24 cellular contexts compared by ENCODE assay signal in the genomic region with DNA sequence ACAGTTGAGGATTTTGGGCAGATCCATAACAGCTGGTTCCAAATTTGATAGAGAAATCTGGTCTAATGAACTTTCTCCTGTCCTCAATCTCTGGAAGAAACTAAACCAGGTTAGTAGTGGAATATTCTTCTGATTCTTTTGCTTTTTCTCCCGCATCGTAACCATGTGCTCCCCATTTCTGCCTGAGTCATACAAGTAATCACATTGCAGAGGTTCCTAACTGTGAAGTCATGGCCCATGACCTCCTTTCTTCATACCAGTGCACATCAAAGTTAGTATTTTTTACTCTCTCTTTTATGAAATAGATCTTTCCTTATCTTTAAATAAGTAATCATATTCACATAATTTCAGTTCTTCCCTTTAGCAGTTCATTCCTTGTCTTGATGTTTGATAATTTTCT.
DNase-seq lines count a peak whose midpoint lies in the region; ATAC-seq and TF ChIP-seq lines count a peak whose summit lies in the region.
"Had no signal": no experiment of that assay in that cellular context is flagged by ENCODE, and none has a peak within 500 bp of the region (broad histone marks: within the 10 kb centered on the region; RNA-seq: fewer than 3 reads in every experiment).

No MANE protein-coding gene starts in this region.

- H3K27ac ChIP-seq in effector memory CD4-positive, alpha-beta T cell (ENCODE audit: insufficient read depth, low read length, poor library complexity, severe bottlenecking): no peak overlapping the region
- H3K27ac ChIP-seq: VCaP had no signal

- no peaks in the 10 kb centered on the region for H3K36me3 Mint-ChIP-seq in Caco-2 (ENCODE audit: insufficient read depth, unreplicated experiment)
- H3K36me3 Mint-ChIP-seq: activated naive CD8-positive, alpha-beta T cell; CD8-positive, alpha-beta T cell had no signal

- 0 out of 2 replicates have a peak, but pooled peaks cover 3% of the 10 kb centered on the region for H3K9me3 ChIP-seq in Caco-2
- no peaks in the 10 kb centered on the region for H3K9me3 ChIP-seq in effector memory CD4-positive, alpha-beta T cell (ENCODE audit: control insufficient read depth, low read length)

- no peak for TF ChIP-seq CTCF in Caco-2 (IDR thresholded peaks at IDR 0.05; ENCODE audit: insufficient read depth in 1 of 2, low read depth in 1 of 2, low read length in 1 of 2, severe bottlenecking in 1 of 2, unreplicated experiment in 1 of 2)
- no peak for TF ChIP-seq CTCF in epithelial cell of proximal tubule (conservative IDR thresholded peaks at IDR 0.05; ENCODE audit: low read depth, low read length)

- CTCF ChIA-PET in Caco-2 (lab: Charles Lee): no interaction called here

- H3K4me3 ChIP-seq in Caco-2 (ENCODE audit: low read depth, low read length): no peak overlapping the region
- H3K4me3 ChIP-seq in epithelial cell of proximal tubule (ENCODE audit: low read depth, low read length): no peak overlapping the region
- no peak overlapping the region for H3K4me3 ChIP-seq in effector memory CD4-positive, alpha-beta T cell (ENCODE audit: insufficient read depth, low read depth, low read length, poor library complexity, severe bottlenecking)

- intact Hi-C loops in Caco-2 (cut with micrococcal nuclease; ENCODE audit: unreplicated experiment): no loop called here

- H3K4me1 ChIP-seq in Caco-2: peaks cover 25% of the 10 kb centered on the region
- no peaks in the 10 kb centered on the region for H3K4me1 ChIP-seq in effector memory CD4-positive, alpha-beta T cell (ENCODE audit: control insufficient read depth, insufficient read depth, low read length, poor library complexity, severe bottlenecking)

- H3K27me3 Mint-ChIP-seq in Caco-2 (ENCODE audit: insufficient read depth, unreplicated experiment): no peaks in the 10 kb centered on the region
- H3K27me3 Mint-ChIP-seq: activated naive CD8-positive, alpha-beta T cell; progenitor cell of endocrine pancreas; T-helper 17 cell; type B pancreatic cell had no signal

- H3K4me1 Mint-ChIP-seq in Caco-2 (ENCODE audit: low read depth, unreplicated experiment): peaks cover 32% of the 10 kb centered on the region
- H3K4me1 Mint-ChIP-seq: T-helper 17 cell had no signal

- H3K9me3 Mint-ChIP-seq in Caco-2 (ENCODE audit: unreplicated experiment): peaks cover 14% of the 10 kb centered on the region
- H3K9me3 Mint-ChIP-seq: activated T-helper 2 cell treated with anti-CD3 and anti-CD28 coated beads, Interferon-gamma antibody, Interleukin-2, Interleukin-4, amounts not matched to agents 10 μg/mL and 5 μg/mL and 100 μg/mL, durations not matched to agents 14 hours and 24 hours and 36 hours; CD8-positive, alpha-beta T cell; type B pancreatic cell had no signal

- H3K36me3 ChIP-seq in Caco-2 (ENCODE audit: control insufficient read depth, insufficient read depth, low read length): no peaks in the 10 kb centered on the region
- H3K36me3 ChIP-seq in effector memory CD4-positive, alpha-beta T cell (ENCODE audit: control insufficient read depth, insufficient read depth, low read length): no peaks in the 10 kb centered on the region

- ATAC-seq in GM18858 (IDR thresholded peaks at IDR 0.05; ENCODE audit: unreplicated experiment): no peak
- ATAC-seq in HG03342 (IDR thresholded peaks at IDR 0.05; ENCODE audit: unreplicated experiment): no peak
- ATAC-seq: CD8-positive, alpha-beta T cell; T-helper 17 cell had no signal

- no TSS peak for BruUV-seq in Caco-2 (replicated peaks; lab: Mats Ljungman, UMichigan)

- peak overlapping the region; percentile 73 for H3K27ac Mint-ChIP-seq in Caco-2 (ENCODE audit: unreplicated experiment)
- H3K27ac Mint-ChIP-seq: activated naive CD8-positive, alpha-beta T cell; activated T-helper 2 cell treated with anti-CD3 and anti-CD28 coated beads, Interferon-gamma antibody, Interleukin-2, Interleukin-4, amounts not matched to agents 10 μg/mL and 5 μg/mL and 100 μg/mL, durations not matched to agents 14 hours and 24 hours and 36 hours; CD8-positive, alpha-beta T cell; progenitor cell of endocrine pancreas; T-helper 17 cell; type B pancreatic cell had no signal

- DNase-seq in Caco-2 (peak in 1 of 2 experiments; percentile 20), LHCN-M2 (ENCODE audit: low read depth) (peak; percentile 12), epithelial cell of proximal tubule (ENCODE audit: low read depth) (peak; percentile 48), kidney glomerular epithelial cell (lab: John Stamatoyannopoulos, UW) (peak; percentile 3), dermis blood vessel endothelial cell (no peak)
- no peak for DNase-seq in effector memory CD4-positive, alpha-beta T cell
- DNase-seq: 8988T; activated CD4-positive, alpha-beta T cell treated with anti-CD3 and anti-CD28 coated beads, Interleukin-2, amount 50 U/mL, for 1 hour; CD8-positive, alpha-beta T cell; DMS153; effector CD4-positive, alpha-beta T cell; erythroblast; Kasumi-1; NCI-H1092; NCI-H187 treated with DMSO at 0.1 percent for 48 hours; RPMI8226; T-helper 17 cell had no signal

- POLR2A ChIA-PET in Caco-2 (lab: Charles Lee): no interaction called here

- no peak overlapping the region for H3K4me3 Mint-ChIP-seq in Caco-2 (ENCODE audit: unreplicated experiment)
- H3K4me3 Mint-ChIP-seq: activated naive CD8-positive, alpha-beta T cell; CD8-positive, alpha-beta T cell; T-helper 17 cell; type B pancreatic cell had no signal

- H3K27me3 ChIP-seq in Caco-2 (replicated peaks; ENCODE audit: control insufficient read depth, insufficient read depth, low read length): no peaks in the 10 kb centered on the region
- no peaks in the 10 kb centered on the region for H3K27me3 ChIP-seq in effector memory CD4-positive, alpha-beta T cell (replicated peaks; ENCODE audit: control insufficient read depth, insufficient read depth, low read length, poor library complexity, severe bottlenecking)

Comparison
In these comparisons a context has a peak if more than half of its experiments do, and no peak if none do; other contexts are left out.
1. DNase-seq: peak in LHCN-M2 (single experiment), epithelial cell of proximal tubule (single experiment) and kidney glomerular epithelial cell (single experiment); none in effector memory CD4-positive, alpha-beta T cell (0 of 3) and dermis blood vessel endothelial cell (single experiment).